8 cellular contexts compared by ENCODE assay signal in genomic region chr16:53041196-53041977, GRCh38. TPM values are rescaled to one million over a fixed set of nuclear protein-coding genes. Genes with fewer than 3 reads are reported as not detected.
DNase-seq lines count a peak whose midpoint lies in the region; ATAC-seq and TF ChIP-seq lines count a peak whose summit lies in the region.

No MANE protein-coding gene starts in this region.

- DNase-seq in A673 (ENCODE audit: low spot score) (peak; percentile 91), cardiac fibroblast (ENCODE audit: low read depth in 2 of 2) (peak; percentile 79 to 96), left lung (no peak), NCI-H1436 treated with DMSO at 0.1 percent for 48 hours (lab: John Stamatoyannopoulos, UW) (no peak), NCI-H1092 treated with DMSO at 0.1 percent for 48 hours (lab: John Stamatoyannopoulos, UW) (no peak)
- DNase-seq in activated naive CD4-positive, alpha-beta T cell (lab: John Stamatoyannopoulos, UW), result no peak

- H3K4me1 ChIP-seq in A673 (ENCODE audit: insufficient read depth, low read length, poor library complexity, severe bottlenecking), result peaks cover 50% of the 10 kb centered on the region
- H3K4me1 ChIP-seq in left lung, result peaks cover 6 to 16% of the 10 kb centered on the region in 2 donors

- no peaks in the 10 kb centered on the region for H3K9me3 ChIP-seq in A673 (ENCODE audit: low read depth, low read length, poor library complexity, severe bottlenecking)
- H3K9me3 ChIP-seq in left lung, result no peaks in the 10 kb centered on the region

- TF ChIP-seq CTCF in A673 (conservative IDR thresholded peaks at IDR 0.05; ENCODE audit: low read depth, low read length), result no peak
- no peak for TF ChIP-seq CTCF in cardiac fibroblast (IDR thresholded peaks at IDR 0.05; ENCODE audit: low read depth, low read length)
- TF ChIP-seq CTCF in left lung (IDR thresholded peaks at IDR 0.05), result no peak

- H3K27ac ChIP-seq in A673 (ENCODE audit: low read depth, low read length, poor library complexity, severe bottlenecking) (peak overlapping the region; percentile 82), left lung (peak overlapping the region in 1 of 2 donors; percentile 39)

- H3K36me3 ChIP-seq in A673 (ENCODE audit: insufficient read depth, low read length, poor library complexity, severe bottlenecking), result no peaks in the 10 kb centered on the region
- H3K36me3 ChIP-seq in left lung, result no peaks in the 10 kb centered on the region

- ATAC-seq in HG03060 (IDR thresholded peaks at IDR 0.05; ENCODE audit: low read depth, unreplicated experiment) (peak; percentile 62), left lung (peak; percentile 66), HG02852 (IDR thresholded peaks at IDR 0.05; ENCODE audit: unreplicated experiment) (no peak)

- CTCF ChIA-PET in A673 (lab: Charles Lee), result interaction anchor here (1.0 kb wide), 1 partner anchor 14 kb away, joined by 3 read pairs; the partner anchor contains the start of gene CHD9

- POLR2A ChIA-PET in A673 (lab: Charles Lee; ENCODE audit: low non-redundant PET), result no interaction called here

- H3K27me3 ChIP-seq in A673 (replicated peaks; ENCODE audit: insufficient read depth, low read depth, low read length, poor library complexity) (no peaks in the 10 kb centered on the region), left lung (no peaks in the 10 kb centered on the region)

- TSS peak; percentile 27 for BruUV-seq in A673 (replicated peaks; lab: Mats Ljungman, UMichigan)

- H3K4me3 ChIP-seq in A673 (ENCODE audit: low read depth, low read length, poor library complexity, severe bottlenecking) (peak overlapping the region; percentile 21), cardiac fibroblast (replicated peaks in 1 of 2; ENCODE audit: low read depth in 2 of 2, low read length in 2 of 2) (no peak overlapping the region), left lung (no peak overlapping the region)

- intact Hi-C loops in A673 (cut with micrococcal nuclease; ENCODE audit: unreplicated experiment) (no loop called here), left lung (cut with DNase I) (no loop called here)

RNA-seq across cellular contexts. Expression of gene CHD9NB, which starts 11.3 kb away (rescaled TPM):
- total RNA-seq in A673 (2021) (3.8 and 4.3 TPM in 2 replicates), left lung (10 to 100 TPM in 1 of 2 donors, 1 to 10 TPM in 1; 2.2 to 10.7 TPM)

RNA-seq across cellular contexts. Expression of gene CHD9, which starts 13.4 kb away (rescaled TPM):
- total RNA-seq in A673 (2021), result 64.1 and 76.8 TPM in 2 replicates
- 10 to 100 TPM; 73.9 to 79.9 TPM for total RNA-seq in left lung

Comparison
In these comparisons a context has a peak if more than half of its experiments do, and no peak if none do; other contexts are left out.
1. DNase-seq: peak in A673 (single experiment) and cardiac fibroblast (2 of 2); none in left lung (0 of 2), NCI-H1436 treated with DMSO at 0.1 percent for 48 hours (single experiment), activated naive CD4-positive, alpha-beta T cell (0 of 4) and NCI-H1092 treated with DMSO at 0.1 percent for 48 hours (single experiment).